Comparison of ENCODE assay signal across 2 cellular contexts in the genomic region with DNA sequence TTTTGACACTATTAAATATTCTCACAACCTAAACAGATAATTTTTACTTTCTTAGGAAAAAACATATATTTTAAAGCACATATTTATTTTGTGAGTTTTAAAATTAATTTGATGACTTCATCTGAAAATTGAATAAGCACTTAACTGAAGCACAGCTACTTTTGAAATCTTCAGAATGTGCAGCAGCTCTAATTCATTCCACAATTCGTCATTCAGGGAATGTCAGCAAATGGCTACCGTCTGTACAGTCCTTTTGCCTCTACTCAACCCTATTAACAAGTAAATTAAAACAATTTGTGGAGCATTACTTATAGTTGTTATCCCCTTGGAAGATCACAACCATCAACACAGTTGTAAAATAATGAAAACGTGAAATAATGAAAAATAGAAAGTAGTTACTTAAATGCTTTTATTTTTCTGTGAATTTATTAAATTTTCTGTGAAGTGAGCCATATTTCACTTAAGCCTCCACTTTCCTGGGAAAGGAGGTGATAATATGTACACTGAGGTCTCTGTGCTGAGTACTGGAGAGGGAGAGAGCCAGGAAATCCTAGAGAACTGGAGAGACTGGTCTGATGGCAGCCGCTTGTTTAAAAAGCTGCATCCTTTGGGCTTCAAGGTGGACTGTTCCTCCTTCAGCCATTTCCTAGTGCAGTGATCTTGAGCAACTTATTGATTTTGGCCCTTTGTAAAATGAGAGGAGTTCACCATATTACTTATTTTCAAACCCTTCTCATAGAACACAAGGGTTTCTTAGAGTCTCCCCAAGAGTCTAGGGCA.
TF ChIP-seq lines count a peak whose summit lies in the region.

No MANE protein-coding gene starts in this region.

TF ChIP-seq in GM23338, 12 proteins besides CTCF, POLR2A, EP300 and RAD21 (continues in another document):
- TF ChIP-seq, protein P1, sequence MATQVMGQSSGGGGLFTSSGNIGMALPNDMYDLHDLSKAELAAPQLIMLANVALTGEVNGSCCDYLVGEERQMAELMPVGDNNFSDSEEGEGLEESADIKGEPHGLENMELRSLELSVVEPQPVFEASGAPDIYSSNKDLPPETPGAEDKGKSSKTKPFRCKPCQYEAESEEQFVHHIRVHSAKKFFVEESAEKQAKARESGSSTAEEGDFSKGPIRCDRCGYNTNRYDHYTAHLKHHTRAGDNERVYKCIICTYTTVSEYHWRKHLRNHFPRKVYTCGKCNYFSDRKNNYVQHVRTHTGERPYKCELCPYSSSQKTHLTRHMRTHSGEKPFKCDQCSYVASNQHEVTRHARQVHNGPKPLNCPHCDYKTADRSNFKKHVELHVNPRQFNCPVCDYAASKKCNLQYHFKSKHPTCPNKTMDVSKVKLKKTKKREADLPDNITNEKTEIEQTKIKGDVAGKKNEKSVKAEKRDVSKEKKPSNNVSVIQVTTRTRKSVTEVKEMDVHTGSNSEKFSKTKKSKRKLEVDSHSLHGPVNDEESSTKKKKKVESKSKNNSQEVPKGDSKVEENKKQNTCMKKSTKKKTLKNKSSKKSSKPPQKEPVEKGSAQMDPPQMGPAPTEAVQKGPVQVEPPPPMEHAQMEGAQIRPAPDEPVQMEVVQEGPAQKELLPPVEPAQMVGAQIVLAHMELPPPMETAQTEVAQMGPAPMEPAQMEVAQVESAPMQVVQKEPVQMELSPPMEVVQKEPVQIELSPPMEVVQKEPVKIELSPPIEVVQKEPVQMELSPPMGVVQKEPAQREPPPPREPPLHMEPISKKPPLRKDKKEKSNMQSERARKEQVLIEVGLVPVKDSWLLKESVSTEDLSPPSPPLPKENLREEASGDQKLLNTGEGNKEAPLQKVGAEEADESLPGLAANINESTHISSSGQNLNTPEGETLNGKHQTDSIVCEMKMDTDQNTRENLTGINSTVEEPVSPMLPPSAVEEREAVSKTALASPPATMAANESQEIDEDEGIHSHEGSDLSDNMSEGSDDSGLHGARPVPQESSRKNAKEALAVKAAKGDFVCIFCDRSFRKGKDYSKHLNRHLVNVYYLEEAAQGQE (IDR thresholded peaks at IDR 0.05; ENCODE audit: unreplicated experiment): no peak
- TF ChIP-seq ZNF331 (CRISPR knock-in tag; IDR thresholded peaks at IDR 0.05; ENCODE audit: low read depth) (no peak), POLR2AphosphoS5 (IDR thresholded peaks at IDR 0.05; ENCODE audit: low read depth) (no peak), STAT1 (IDR thresholded peaks at IDR 0.05; ENCODE audit: unreplicated experiment) (no peak), JUNB (IDR thresholded peaks at IDR 0.05; ENCODE audit: unreplicated experiment) (no peak), EZH2phosphoT487 (IDR thresholded peaks at IDR 0.05; ENCODE audit: unreplicated experiment) (no peak)
- TF ChIP-seq, protein P2, sequence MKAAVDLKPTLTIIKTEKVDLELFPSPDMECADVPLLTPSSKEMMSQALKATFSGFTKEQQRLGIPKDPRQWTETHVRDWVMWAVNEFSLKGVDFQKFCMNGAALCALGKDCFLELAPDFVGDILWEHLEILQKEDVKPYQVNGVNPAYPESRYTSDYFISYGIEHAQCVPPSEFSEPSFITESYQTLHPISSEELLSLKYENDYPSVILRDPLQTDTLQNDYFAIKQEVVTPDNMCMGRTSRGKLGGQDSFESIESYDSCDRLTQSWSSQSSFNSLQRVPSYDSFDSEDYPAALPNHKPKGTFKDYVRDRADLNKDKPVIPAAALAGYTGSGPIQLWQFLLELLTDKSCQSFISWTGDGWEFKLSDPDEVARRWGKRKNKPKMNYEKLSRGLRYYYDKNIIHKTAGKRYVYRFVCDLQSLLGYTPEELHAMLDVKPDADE (IDR thresholded peaks at IDR 0.05): no peak

TF ChIP-seq in SK-N-SH, 30 proteins besides CTCF, POLR2A, EP300 and RAD21 (continued from another document):
- TF ChIP-seq, protein P3, sequence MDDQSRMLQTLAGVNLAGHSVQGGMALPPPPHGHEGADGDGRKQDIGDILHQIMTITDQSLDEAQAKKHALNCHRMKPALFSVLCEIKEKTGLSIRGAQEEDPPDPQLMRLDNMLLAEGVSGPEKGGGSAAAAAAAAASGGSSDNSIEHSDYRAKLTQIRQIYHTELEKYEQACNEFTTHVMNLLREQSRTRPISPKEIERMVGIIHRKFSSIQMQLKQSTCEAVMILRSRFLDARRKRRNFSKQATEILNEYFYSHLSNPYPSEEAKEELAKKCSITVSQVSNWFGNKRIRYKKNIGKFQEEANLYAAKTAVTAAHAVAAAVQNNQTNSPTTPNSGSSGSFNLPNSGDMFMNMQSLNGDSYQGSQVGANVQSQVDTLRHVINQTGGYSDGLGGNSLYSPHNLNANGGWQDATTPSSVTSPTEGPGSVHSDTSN (IDR thresholded peaks at IDR 0.05): peak; percentile 15; the same call in 1 of the 2 replicates
- no peak for TF ChIP-seq FOXM1 (IDR thresholded peaks at IDR 0.05; ENCODE audit: low read depth)
- TF ChIP-seq, protein P4, sequence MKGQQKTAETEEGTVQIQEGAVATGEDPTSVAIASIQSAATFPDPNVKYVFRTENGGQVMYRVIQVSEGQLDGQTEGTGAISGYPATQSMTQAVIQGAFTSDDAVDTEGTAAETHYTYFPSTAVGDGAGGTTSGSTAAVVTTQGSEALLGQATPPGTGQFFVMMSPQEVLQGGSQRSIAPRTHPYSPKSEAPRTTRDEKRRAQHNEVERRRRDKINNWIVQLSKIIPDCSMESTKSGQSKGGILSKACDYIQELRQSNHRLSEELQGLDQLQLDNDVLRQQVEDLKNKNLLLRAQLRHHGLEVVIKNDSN (IDR thresholded peaks at IDR 0.05; ENCODE audit: borderline replicate concordance, low read depth): no peak
- TF ChIP-seq, protein P1 (IDR thresholded peaks at IDR 0.05; ENCODE audit: low read depth, low read length): no peak
TF ChIP-seq in SK-N-SH: peak in this region for 1.
